ENCODE assay signal across 8 cellular contexts in genomic region chr19:52638601-52639000, GRCh38. TPM values are rescaled to one million over a fixed set of nuclear protein-coding genes. Genes with fewer than 3 reads are reported as not detected.
DNase-seq lines count a peak whose midpoint lies in the region; ATAC-seq and TF ChIP-seq lines count a peak whose summit lies in the region.

No MANE protein-coding gene starts in this region.

- H3K9me3 ChIP-seq in HEK293 (ENCODE audit: control insufficient read depth, insufficient read depth, low read depth, low read length) (no peaks in the 10 kb centered on the region), neural cell (ENCODE audit: low read length) (no peaks in the 10 kb centered on the region)

- POLR2A ChIA-PET in HEK293 (lab: Yijun Ruan, JAX) (no interaction called here), T-cell (lab: Charles Lee) (no interaction called here)

- in situ Hi-C loops in GM13977 (cut with MboI; ENCODE audit: low pct_unique_long_range_greater_than_20kb, low sequenced_read_pairs, unreplicated experiment), result no loop called here

- H3K36me3 Mint-ChIP-seq in T-cell, result peaks cover 29% of the 10 kb centered on the region

- H3K9me3 Mint-ChIP-seq in T-cell, result peaks cover 3 to 20% (median 9%) of the 10 kb centered on the region in 3 donors

- H3K4me2 ChIP-seq in neural cell (ENCODE audit: low read length), result peak overlapping the region; percentile 69

- no peak for TF ChIP-seq EP300 in neural cell (conservative IDR thresholded peaks at IDR 0.05; ENCODE audit: poor library complexity, severe bottlenecking)

- peak overlapping the region; percentile 23 for H3K4me3 ChIP-seq in HEK293 (ENCODE audit: low read depth, low read length)
- H3K4me3 ChIP-seq in fibroblast of pulmonary artery (replicated peaks; ENCODE audit: low read depth, low read length), result peak overlapping the region; percentile 93
- peak overlapping the region; percentile 78 for H3K4me3 ChIP-seq in neural cell (ENCODE audit: low read length)

- H3F3A ChIP-seq in neural cell (ENCODE audit: insufficient read depth, low read length, poor library complexity, severe bottlenecking), result no peaks in the 10 kb centered on the region

- no peaks in the 10 kb centered on the region for H3K79me2 ChIP-seq in neural cell (replicated peaks; ENCODE audit: insufficient read depth, low read length)

- no peaks in the 10 kb centered on the region for H4K20me1 ChIP-seq in neural cell (ENCODE audit: insufficient read depth)

- H3K9me2 ChIP-seq in neural cell (ENCODE audit: insufficient read depth, low read length), result no peaks in the 10 kb centered on the region

- H3K36me3 ChIP-seq in HEK293 (ENCODE audit: control insufficient read depth in 2 of 2, insufficient read depth in 1 of 2, low read length in 2 of 2) (peaks cover 0 to 7% of the 10 kb centered on the region in 2 experiments; a peak in 1 of 3 replicates), neural cell (ENCODE audit: insufficient read depth, low read length) (no peaks in the 10 kb centered on the region)

- no peaks in the 10 kb centered on the region for H3K4me1 ChIP-seq in HEK293 (ENCODE audit: control insufficient read depth, insufficient read depth, low read length)

- peak overlapping the region; percentile 62 for H3K9ac ChIP-seq in neural cell (ENCODE audit: low read length)

- H3K27ac Mint-ChIP-seq in T-cell, result peak overlapping the region in 1 of 2 donors; percentile 58

- H3K27me3 ChIP-seq in neural cell (ENCODE audit: insufficient read depth, low read depth, low read length), result no peaks in the 10 kb centered on the region

- peaks cover 18 to 24% (median 21%) of the 10 kb centered on the region in 3 donors for H3K4me1 Mint-ChIP-seq in T-cell

- no peak overlapping the region for H3K27ac ChIP-seq in HEK293 (ENCODE audit: extremely low read depth, low read depth, low read length)
- no peak overlapping the region for H3K27ac ChIP-seq in neural cell (ENCODE audit: low read length)

- H2AFZ ChIP-seq in neural cell (ENCODE audit: low read depth, low read length), result peak overlapping the region; percentile 74

- peak overlapping the region; percentile 89 to 98 (median 95) for H3K4me3 Mint-ChIP-seq in T-cell

- peak in 3 of 4 experiments; percentile 2 to 11 (median 3) for ATAC-seq in T-cell (replicated peaks in 1 of 4)

- no peak for TF ChIP-seq CTCF in GM10266 (IDR thresholded peaks at IDR 0.05; ENCODE audit: control insufficient read depth, insufficient read depth, low read depth, missing control alignments)
- TF ChIP-seq CTCF in HEK293 (tag by site-specific recombination; IDR thresholded peaks at IDR 0.05), result no peak
- TF ChIP-seq CTCF in fibroblast of pulmonary artery (IDR thresholded peaks at IDR 0.05; ENCODE audit: low read length, missing control alignments), result no peak
- TF ChIP-seq CTCF in neural cell (IDR thresholded peaks at IDR 0.05; ENCODE audit: poor library complexity, severe bottlenecking), result no peak
- no peak for TF ChIP-seq CTCF in GM13977 (IDR thresholded peaks at IDR 0.05; ENCODE audit: extremely low read depth, insufficient read depth, missing control alignments)

- DNase-seq in GM10266 (ENCODE audit: extremely low spot score), result peak; percentile 18
- no peak for DNase-seq in T-cell
- DNase-seq in fibroblast of pulmonary artery (ENCODE audit: low read depth), result no peak
- no peak for DNase-seq in GM13977 (ENCODE audit: low spot score)
- DNase-seq in GM19240 (ENCODE audit: insufficient read length, low spot score), result no peak
- no peak for DNase-seq in OCI-M1 (lab: John Stamatoyannopoulos, UW)

- peak; percentile 26 for TF ChIP-seq RAD21 in neural cell (conservative IDR thresholded peaks at IDR 0.05)

- CTCF ChIA-PET in HEK293 (lab: Yijun Ruan, JAX), result no interaction called here
- CTCF ChIA-PET in T-cell (lab: Charles Lee), result no interaction called here

- H3K27me3 Mint-ChIP-seq in T-cell, result no peaks in the 10 kb centered on the region

TF ChIP-seq in HEK293, 187 proteins besides CTCF, POLR2A, EP300 and RAD21:
- peak; percentile 91 for TF ChIP-seq PRDM1 (tag by site-specific recombination; IDR thresholded peaks at IDR 0.05)
- TF ChIP-seq ZBTB17 (tag by site-specific recombination; IDR thresholded peaks at IDR 0.05), result peak; percentile 83
- no peak for TF ChIP-seq ZSCAN4 (tag by site-specific recombination; IDR thresholded peaks at IDR 0.05)
- TF ChIP-seq ZBTB26 (tag by site-specific recombination; optimal IDR thresholded peaks at IDR 0.05), result peak; percentile 1
- TF ChIP-seq SCRT2 (tag by site-specific recombination; IDR thresholded peaks at IDR 0.05), result peak; percentile 82
- TF ChIP-seq HOXD13 (CRISPR knock-in tag; IDR thresholded peaks at IDR 0.05; ENCODE audit: borderline replicate concordance), result no peak
- TF ChIP-seq ZNF600 (tag by site-specific recombination; IDR thresholded peaks at IDR 0.05), result peak; percentile 59; the same call in 1 of the 2 replicates
- TF ChIP-seq ZNF335 (tag by site-specific recombination; conservative IDR thresholded peaks at IDR 0.05), result peak; percentile 31; the same call in 1 of the 2 replicates
- peak; percentile 23; the same call in 1 of the 2 replicates for TF ChIP-seq KLF8 (tag by site-specific recombination; IDR thresholded peaks at IDR 0.05)
- no peak for TF ChIP-seq ZEB2 (tag by site-specific recombination; IDR thresholded peaks at IDR 0.05)
- TF ChIP-seq ZNF341 (tag by site-specific recombination; IDR thresholded peaks at IDR 0.05; ENCODE audit: low read depth), result peak; percentile 32; the same call in 1 of the 2 replicates

TF ChIP-seq in neural cell, 6 proteins besides CTCF, POLR2A, EP300 and RAD21:
- TF ChIP-seq TAF1 (IDR thresholded peaks at IDR 0.05; ENCODE audit: low read depth) (no peak), MXI1 (conservative IDR thresholded peaks at IDR 0.05; ENCODE audit: poor library complexity, severe bottlenecking) (no peak), POLR2AphosphoS5 (IDR thresholded peaks at IDR 0.05) (no peak), SMC3 (conservative IDR thresholded peaks at IDR 0.05; ENCODE audit: poor library complexity) (no peak), REST (IDR thresholded peaks at IDR 0.05; ENCODE audit: borderline replicate concordance) (no peak), EZH2 (IDR thresholded peaks at IDR 0.05; ENCODE audit: borderline replicate concordance, insufficient read depth, low read length, poor library complexity, severe bottlenecking) (no peak)

RNA-seq across cellular contexts. Expression of gene ZNF83, which starts 0.4 kb away (rescaled TPM):
- 10 to 100 TPM; 63.9 to 99.4 (median 84.6) TPM for total RNA-seq in T-cell
- polyA plus RNA-seq in neural cell, result 69.3 and 100.0 TPM in 2 replicates
- polyA minus RNA-seq in neural cell, result 37.3 and 40.6 TPM in 2 replicates

Comparison
In these comparisons a context has a peak if more than half of its experiments do, and no peak if none do; other contexts are left out.
1. H3K4me3 ChIP-seq: peak in every context shown above with its lines; median percentile 93 in fibroblast of pulmonary artery; 78 in neural cell; 23 in HEK293.